ENCODE assay signal across 16 cellular contexts in the genomic region with DNA sequence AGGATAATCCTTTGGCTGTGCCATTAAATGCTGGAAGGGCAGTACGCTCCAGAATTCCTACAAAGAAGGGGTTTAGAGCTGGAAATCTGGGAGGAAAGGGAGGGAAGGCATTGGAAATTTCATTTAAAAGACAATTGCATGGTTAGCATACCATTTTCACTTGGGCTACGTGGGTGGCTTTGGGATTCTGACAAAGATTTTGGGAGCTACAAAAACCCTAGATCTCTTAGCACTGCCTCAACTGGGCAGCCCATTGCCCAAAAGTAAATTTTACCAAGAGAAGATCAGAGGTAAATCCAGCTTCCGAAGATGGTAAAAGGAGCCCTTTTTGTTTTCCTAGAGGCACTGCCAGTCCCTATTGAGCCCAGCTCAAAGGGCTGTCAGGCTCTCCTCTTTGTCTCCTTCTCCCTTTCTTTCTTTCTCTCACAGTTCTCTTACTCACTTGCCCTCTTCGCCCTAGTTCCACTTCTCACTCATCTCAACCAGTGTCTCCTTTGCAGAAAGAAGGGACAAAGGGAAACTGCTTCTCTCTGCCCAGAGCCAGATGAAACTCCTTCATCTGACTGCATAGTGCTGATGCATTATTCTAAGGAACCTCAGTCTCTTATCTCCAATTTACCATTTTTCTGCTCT.
"Had no signal": no experiment of that assay in that cellular context is flagged by ENCODE, and none has a peak within 500 bp of the region (broad histone marks: within the 10 kb centered on the region; RNA-seq: fewer than 3 reads in every experiment).

No MANE protein-coding gene starts in this region.

- H3K9me3 Mint-ChIP-seq: activated CD4-positive, alpha-beta T cell treated with anti-CD3 and anti-CD28 coated beads, Interleukin-2, amount 10 ng/mL, durations not matched to agents 7 days and 5 days; activated naive CD8-positive, alpha-beta T cell treated with anti-CD3 and anti-CD28 coated beads for 36 hours; activated T-helper 1 cell treated with anti-CD3 and anti-CD28 coated beads, Interleukin-12 subunit alpha, Interleukin-12 subunit beta, Interleukin-2, Interleukin-4 antibody, amounts not matched to agents 30 ng/mL and 10 ng/mL and 1 ng/mL, durations not matched to agents 14 hours and 24 hours and 36 hours; dendritic cell treated with granulocyte-macrophage colony-stimulating factor and Interleukin-4, amounts not matched to agents 40 ng/mL and 50 ng/mL, for 4 days; immature natural killer cell had no signal

- H3K36me3 ChIP-seq: lower lobe of right lung had no signal

- H3K4me3 Mint-ChIP-seq: activated CD4-positive, alpha-beta T cell treated with anti-CD3 and anti-CD28 coated beads, Interleukin-2, amount 10 ng/mL, durations not matched to agents 7 days and 5 days; activated naive CD8-positive, alpha-beta T cell treated with anti-CD3 and anti-CD28 coated beads for 36 hours; activated T-helper 1 cell treated with anti-CD3 and anti-CD28 coated beads, Interleukin-12 subunit alpha, Interleukin-12 subunit beta, Interleukin-2, Interleukin-4 antibody, amounts not matched to agents 30 ng/mL and 10 ng/mL and 1 ng/mL, durations not matched to agents 14 hours and 24 hours and 36 hours; dendritic cell treated with granulocyte-macrophage colony-stimulating factor and Interleukin-4, amounts not matched to agents 40 ng/mL and 50 ng/mL, for 4 days; immature natural killer cell; neural crest cell; T-helper 17 cell had no signal

- H3K9me3 ChIP-seq: lower lobe of right lung had no signal

- H3K36me3 Mint-ChIP-seq: activated naive CD8-positive, alpha-beta T cell treated with anti-CD3 and anti-CD28 coated beads for 36 hours; immature natural killer cell had no signal

- ATAC-seq: left colon, lower lobe of right lung, T-helper 17 cell had no signal

- H3K27ac ChIP-seq: lower lobe of right lung, parathyroid adenoma had no signal

- H3K79me2 ChIP-seq: parathyroid adenoma had no signal

- H3K4me1 ChIP-seq: lower lobe of right lung, parathyroid adenoma had no signal

- H3K9ac ChIP-seq: parathyroid adenoma had no signal

- DNase-seq: activated CD4-positive, alpha-beta T cell treated with anti-CD3 and anti-CD28 coated beads, Interleukin-2, amount 10 ng/mL, durations not matched to agents 7 days and 5 days; activated CD4-positive, CD25-positive, alpha-beta regulatory T cell; activated CD8-positive, alpha-beta memory T cell treated with anti-CD3 and anti-CD28 coated beads for 24 hours; activated naive CD8-positive, alpha-beta T cell treated with anti-CD3 and anti-CD28 coated beads for 36 hours; cerebellar nuclear complex; head of caudate nucleus; immature natural killer cell; left colon; lower lobe of right lung; stimulated activated CD4-positive, alpha-beta T cell treated with anti-CD3 and anti-CD28 coated beads, Interleukin-12 subunit alpha, Interleukin-12 subunit beta, amount 100 ng/mL, for 4 hours; stimulated activated CD4-positive, alpha-beta T cell treated with anti-CD3 and anti-CD28 coated beads, Interleukin-2, amount 100 ng/mL, for 24 hours; T-helper 17 cell had no signal

- H3K4me3 ChIP-seq: lower lobe of right lung had no signal

- H2AFZ ChIP-seq: parathyroid adenoma had no signal

- H3K27ac Mint-ChIP-seq: activated CD4-positive, alpha-beta T cell treated with anti-CD3 and anti-CD28 coated beads, Interleukin-2, amount 10 ng/mL, durations not matched to agents 7 days and 5 days; activated naive CD8-positive, alpha-beta T cell treated with anti-CD3 and anti-CD28 coated beads for 36 hours; activated T-helper 1 cell treated with anti-CD3 and anti-CD28 coated beads, Interleukin-12 subunit alpha, Interleukin-12 subunit beta, Interleukin-2, Interleukin-4 antibody, amounts not matched to agents 30 ng/mL and 10 ng/mL and 1 ng/mL, durations not matched to agents 14 hours and 24 hours and 36 hours; dendritic cell treated with granulocyte-macrophage colony-stimulating factor and Interleukin-4, amounts not matched to agents 40 ng/mL and 50 ng/mL, for 4 days; immature natural killer cell; T-helper 17 cell had no signal

- H3K27me3 Mint-ChIP-seq: activated CD4-positive, alpha-beta T cell treated with anti-CD3 and anti-CD28 coated beads, Interleukin-2, amount 10 ng/mL, durations not matched to agents 7 days and 5 days; dendritic cell treated with granulocyte-macrophage colony-stimulating factor and Interleukin-4, amounts not matched to agents 40 ng/mL and 50 ng/mL, for 4 days had no signal

- H3K4me1 Mint-ChIP-seq: activated CD4-positive, alpha-beta T cell treated with anti-CD3 and anti-CD28 coated beads, Interleukin-2, amount 10 ng/mL, durations not matched to agents 7 days and 5 days; activated naive CD8-positive, alpha-beta T cell treated with anti-CD3 and anti-CD28 coated beads for 36 hours; immature natural killer cell; T-helper 17 cell had no signal
